ENCODE assay signal across 23 cellular contexts in the genomic region with DNA sequence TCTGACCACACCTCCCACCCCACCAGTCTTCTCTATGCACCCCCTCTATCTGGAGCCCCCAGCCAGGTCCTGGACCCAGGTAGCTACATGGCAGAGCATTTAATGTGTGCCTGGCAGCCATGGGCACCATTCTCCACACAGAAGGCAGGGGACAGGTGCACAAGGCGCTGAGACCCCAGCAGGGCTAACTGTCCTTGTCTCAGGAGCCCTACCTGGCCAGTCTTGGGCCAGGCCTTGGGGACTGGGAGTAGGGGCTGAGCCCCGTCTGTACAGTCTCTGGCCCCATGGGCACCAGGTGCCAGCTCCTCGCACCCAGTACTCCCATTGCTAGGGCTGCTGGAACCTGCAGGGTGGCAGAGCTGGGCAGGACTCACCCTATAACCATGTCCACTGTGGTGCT. TPM values are rescaled to one million over a fixed set of nuclear protein-coding genes. Genes with fewer than 3 reads are reported as not detected.
"Had no signal": no experiment of that assay in that cellular context is flagged by ENCODE, and none has a peak within 500 bp of the region (broad histone marks: within the 10 kb centered on the region; RNA-seq: fewer than 3 reads in every experiment).

No MANE protein-coding gene starts in this region.

- H3K9me3 Mint-ChIP-seq: activated CD4-positive, alpha-beta T cell treated with anti-CD3 and anti-CD28 coated beads, Interleukin-2, amount 10 ng/mL, durations not matched to agents 24 days and 14 days; activated naive CD4-positive, alpha-beta T cell treated with anti-CD3 and anti-CD28 coated beads, Interleukin-2, amount 50 U/mL, for 72 hours; neural crest cell had no signal

- DNase-seq: activated CD4-positive, alpha-beta T cell treated with anti-CD3 and anti-CD28 coated beads, Interleukin-2, amount 10 ng/mL, durations not matched to agents 24 days and 14 days; activated T-cell treated with anti-CD3 and anti-CD28 coated beads, Interleukin-2, amount 50 U/mL, for 1 hour; amniotic stem cell; erythroblast; foreskin melanocyte; glutamatergic neuron; hypothalamus; midbrain; ovary; psoas muscle; right lobe of liver; SK-N-SH; small intestine; stimulated activated CD4-positive, alpha-beta T cell treated with anti-CD3 and anti-CD28 coated beads, Interleukin-15, amount 100 ng/mL, for 24 hours; stimulated activated CD4-positive, alpha-beta T cell treated with anti-CD3 and anti-CD28 coated beads, Interleukin-2, amount 100 ng/mL, for 48 hours; stomach had no signal

- H3K9ac ChIP-seq: SK-N-SH had no signal

- H3K9me3 ChIP-seq: ovary, psoas muscle, right lobe of liver, SK-N-SH, stomach had no signal

- H3K4me1 ChIP-seq: right lobe of liver had no signal

- H3K27ac Mint-ChIP-seq: activated CD4-positive, alpha-beta T cell treated with anti-CD3 and anti-CD28 coated beads, Interleukin-2, amount 10 ng/mL, durations not matched to agents 24 days and 14 days; activated naive CD4-positive, alpha-beta T cell treated with anti-CD3 and anti-CD28 coated beads, Interleukin-2, amount 50 U/mL, for 72 hours had no signal

- H3K36me3 Mint-ChIP-seq: activated naive CD4-positive, alpha-beta T cell treated with anti-CD3 and anti-CD28 coated beads, Interleukin-2, amount 50 U/mL, for 72 hours had no signal

- ATAC-seq: activated naive CD4-positive, alpha-beta T cell treated with anti-CD3 and anti-CD28 coated beads, Interleukin-2, amount 50 U/mL, for 72 hours; psoas muscle had no signal

- H3K27ac ChIP-seq: ovary, psoas muscle, right lobe of liver, stomach had no signal

- H3K4me3 ChIP-seq: ovary, psoas muscle, right lobe of liver, stomach had no signal

- H3K4me3 Mint-ChIP-seq: activated CD4-positive, alpha-beta T cell treated with anti-CD3 and anti-CD28 coated beads, Interleukin-2, amount 10 ng/mL, durations not matched to agents 24 days and 14 days; neural crest cell had no signal

- H3K4me2 ChIP-seq: SK-N-SH had no signal

- H3K27me3 Mint-ChIP-seq: activated CD4-positive, alpha-beta T cell treated with anti-CD3 and anti-CD28 coated beads, Interleukin-2, amount 10 ng/mL, durations not matched to agents 24 days and 14 days had no signal

- H3K36me3 ChIP-seq: ovary, right lobe of liver, stomach had no signal

- H3K27me3 ChIP-seq: ovary, right lobe of liver had no signal

RNA-seq across cellular contexts. Expression of a gene that starts 2.9 kb away (rescaled TPM):
- total RNA-seq: lung microvascular endothelial cell, neural crest cell, temporal lobe had no signal
- polyA plus RNA-seq: keratinocyte, SK-N-SH had no signal

RNA-seq across cellular contexts. Expression of a gene that starts 29.1 kb away (rescaled TPM):
- total RNA-seq: activated CD4-positive, alpha-beta T cell treated with anti-CD3 and anti-CD28 coated beads, Interleukin-2, amount 10 ng/mL, durations not matched to agents 24 days and 14 days; activated naive CD4-positive, alpha-beta T cell treated with anti-CD3 and anti-CD28 coated beads, Interleukin-2, amount 50 U/mL, for 72 hours; cardiac septum; lung microvascular endothelial cell; myocyte; neural crest cell had no signal
- polyA plus RNA-seq: keratinocyte, SK-N-SH had no signal

RNA-seq across cellular contexts. Expression of a gene that starts 56.7 kb away (rescaled TPM):
- total RNA-seq: activated naive CD4-positive, alpha-beta T cell treated with anti-CD3 and anti-CD28 coated beads, Interleukin-2, amount 50 U/mL, for 72 hours had no signal
- polyA plus RNA-seq: keratinocyte had no signal
